Comparison of ENCODE assay signal across 8 cellular contexts in the genomic region with DNA sequence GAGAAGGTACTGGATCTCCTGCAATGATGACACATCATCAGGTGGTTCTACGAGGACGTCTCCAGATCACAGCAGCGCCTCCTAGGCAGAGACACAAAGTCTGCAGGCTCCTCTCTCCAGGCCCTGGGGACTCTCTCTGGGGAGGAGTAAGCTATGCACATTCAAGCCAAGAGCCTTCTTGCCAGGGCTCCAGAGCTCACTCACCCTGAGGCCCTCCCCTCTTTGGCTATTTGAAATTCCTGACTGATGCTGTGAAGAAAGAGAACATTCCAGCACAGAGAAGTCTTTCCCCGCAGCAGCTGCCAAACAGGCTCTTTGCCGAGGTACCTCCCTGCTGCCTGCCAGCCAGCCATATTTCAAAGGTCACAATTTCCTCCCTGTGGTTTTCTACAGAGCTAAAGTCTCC.
A peak's percentile ranks its signal among the peaks of the same experiment; 100 is the strongest.
DNase-seq lines count a peak whose midpoint lies in the region; FAIRE-seq and TF ChIP-seq lines count a peak whose summit lies in the region.

No MANE protein-coding gene starts in this region.

- peaks cover 4% of the 10 kb centered on the region for H3K36me3 Mint-ChIP-seq in osteocyte (ENCODE audit: unreplicated experiment)

- H3K4me1 Mint-ChIP-seq in osteocyte (ENCODE audit: unreplicated experiment), result peaks cover 28% of the 10 kb centered on the region

- no peak for FAIRE-seq in frontal cortex (lab: Jason Lieb, UNC)

- DNase-seq in GM13977 (ENCODE audit: low spot score), result no peak
- peak; percentile 60 for DNase-seq in activated CD4-positive, alpha-beta T cell treated with anti-CD3 and anti-CD28 coated beads for 48 hours
- DNase-seq in frontal cortex (ENCODE audit: low spot score in 2 of 2), result peak; percentile 11 to 44
- DNase-seq in osteocyte (ENCODE audit: extremely low spot score, unreplicated experiment), result peak; percentile 90
- no peak for DNase-seq in NCI-H1048 (lab: John Stamatoyannopoulos, UW)
- DNase-seq in NCI-H510A (lab: John Stamatoyannopoulos, UW), result no peak
- DNase-seq in NCI-H1436 treated with DMSO at 0.1 percent for 48 hours (lab: John Stamatoyannopoulos, UW), result no peak
- DNase-seq in COLO829 (ENCODE audit: low spot score), result no peak

- no peaks in the 10 kb centered on the region for H3K27me3 Mint-ChIP-seq in osteocyte (ENCODE audit: unreplicated experiment)

- TF ChIP-seq CTCF in GM13977 (IDR thresholded peaks at IDR 0.05; ENCODE audit: extremely low read depth, insufficient read depth, missing control alignments) (peak; percentile 4), osteocyte (IDR thresholded peaks at IDR 0.05) (peak; percentile 56)

- no peak overlapping the region for H3K4me3 Mint-ChIP-seq in osteocyte (ENCODE audit: unreplicated experiment)

- peaks cover 4% of the 10 kb centered on the region for H3K9me3 Mint-ChIP-seq in osteocyte (ENCODE audit: unreplicated experiment)

- in situ Hi-C loops in GM13977 (cut with MboI; ENCODE audit: low pct_unique_long_range_greater_than_20kb, low sequenced_read_pairs, unreplicated experiment), result no loop called here

- H3K27ac Mint-ChIP-seq in osteocyte (ENCODE audit: unreplicated experiment), result peak overlapping the region; percentile 72

Comparison
In these comparisons a context has a peak if more than half of its experiments do, and no peak if none do; other contexts are left out.
1. DNase-seq: peak in activated CD4-positive, alpha-beta T cell treated with anti-CD3 and anti-CD28 coated beads for 48 hours (single experiment), frontal cortex (2 of 2) and osteocyte (single experiment); none in GM13977 (single experiment), NCI-H1048 (single experiment), NCI-H510A (single experiment), NCI-H1436 treated with DMSO at 0.1 percent for 48 hours (single experiment) and COLO829 (single experiment).